In the genomic region with DNA sequence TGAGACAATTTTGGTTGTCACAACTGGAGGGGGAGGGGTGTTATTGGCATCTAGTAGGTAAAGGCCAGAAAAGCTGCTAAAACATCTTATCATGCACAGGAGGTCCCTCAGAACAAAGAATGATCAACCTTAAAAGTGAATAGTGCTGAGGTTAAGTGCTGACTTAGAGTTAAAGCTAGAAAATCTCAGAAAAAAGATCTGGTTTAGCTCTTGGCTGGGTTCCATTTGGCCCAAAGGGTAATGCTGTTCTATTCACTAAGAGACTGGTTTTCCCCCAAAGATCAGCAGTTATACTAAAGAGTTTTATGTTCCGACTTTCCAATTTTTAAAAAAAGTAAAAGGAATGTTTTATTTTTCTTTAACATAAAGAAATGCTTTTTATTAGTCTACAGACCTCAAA, we compare ENCODE assay signal across 1 cellular context.
TF ChIP-seq lines count a peak whose summit lies in the region.

No MANE protein-coding gene starts in this region.

TF ChIP-seq in K562, 482 proteins besides CTCF, POLR2A, EP300 and RAD21 (continued from another document):
- TF ChIP-seq, protein P1, sequence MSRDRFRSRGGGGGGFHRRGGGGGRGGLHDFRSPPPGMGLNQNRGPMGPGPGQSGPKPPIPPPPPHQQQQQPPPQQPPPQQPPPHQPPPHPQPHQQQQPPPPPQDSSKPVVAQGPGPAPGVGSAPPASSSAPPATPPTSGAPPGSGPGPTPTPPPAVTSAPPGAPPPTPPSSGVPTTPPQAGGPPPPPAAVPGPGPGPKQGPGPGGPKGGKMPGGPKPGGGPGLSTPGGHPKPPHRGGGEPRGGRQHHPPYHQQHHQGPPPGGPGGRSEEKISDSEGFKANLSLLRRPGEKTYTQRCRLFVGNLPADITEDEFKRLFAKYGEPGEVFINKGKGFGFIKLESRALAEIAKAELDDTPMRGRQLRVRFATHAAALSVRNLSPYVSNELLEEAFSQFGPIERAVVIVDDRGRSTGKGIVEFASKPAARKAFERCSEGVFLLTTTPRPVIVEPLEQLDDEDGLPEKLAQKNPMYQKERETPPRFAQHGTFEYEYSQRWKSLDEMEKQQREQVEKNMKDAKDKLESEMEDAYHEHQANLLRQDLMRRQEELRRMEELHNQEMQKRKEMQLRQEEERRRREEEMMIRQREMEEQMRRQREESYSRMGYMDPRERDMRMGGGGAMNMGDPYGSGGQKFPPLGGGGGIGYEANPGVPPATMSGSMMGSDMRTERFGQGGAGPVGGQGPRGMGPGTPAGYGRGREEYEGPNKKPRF (IDR thresholded peaks at IDR 0.05; ENCODE audit: low read depth, low read length): no peak
- TF ChIP-seq RBFOX2 (IDR thresholded peaks at IDR 0.05; ENCODE audit: low read depth, low read length): no peak
- no peak for TF ChIP-seq KDM5B (IDR thresholded peaks at IDR 0.05; ENCODE audit: insufficient replicate concordance, low read depth, low read length)
- TF ChIP-seq, protein P2, sequence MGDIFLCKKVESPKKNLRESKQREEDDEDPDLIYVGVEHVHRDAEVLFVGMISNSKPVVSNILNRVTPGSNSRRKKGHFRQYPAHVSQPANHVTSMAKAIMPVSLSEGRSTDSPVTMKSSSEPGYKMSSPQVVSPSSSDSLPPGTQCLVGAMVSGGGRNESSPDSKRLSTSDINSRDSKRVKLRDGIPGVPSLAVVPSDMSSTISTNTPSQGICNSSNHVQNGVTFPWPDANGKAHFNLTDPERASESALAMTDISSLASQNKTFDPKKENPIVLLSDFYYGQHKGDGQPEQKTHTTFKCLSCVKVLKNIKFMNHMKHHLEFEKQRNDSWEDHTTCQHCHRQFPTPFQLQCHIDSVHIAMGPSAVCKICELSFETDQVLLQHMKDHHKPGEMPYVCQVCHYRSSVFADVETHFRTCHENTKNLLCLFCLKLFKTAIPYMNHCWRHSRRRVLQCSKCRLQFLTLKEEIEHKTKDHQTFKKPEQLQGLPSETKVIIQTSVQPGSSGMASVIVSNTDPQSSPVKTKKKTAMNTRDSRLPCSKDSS (IDR thresholded peaks at IDR 0.05; ENCODE audit: low read depth, partially characterized antibody): no peak
- TF ChIP-seq KAT7 (CRISPR knock-in tag; IDR thresholded peaks at IDR 0.05; ENCODE audit: borderline replicate concordance): no peak
- TF ChIP-seq KDM1A (IDR thresholded peaks at IDR 0.05): no peak
- TF ChIP-seq SNRNP70 (optimal IDR thresholded peaks at IDR 0.05; ENCODE audit: low read depth, low read length): no peak
- TF ChIP-seq, protein P3, sequence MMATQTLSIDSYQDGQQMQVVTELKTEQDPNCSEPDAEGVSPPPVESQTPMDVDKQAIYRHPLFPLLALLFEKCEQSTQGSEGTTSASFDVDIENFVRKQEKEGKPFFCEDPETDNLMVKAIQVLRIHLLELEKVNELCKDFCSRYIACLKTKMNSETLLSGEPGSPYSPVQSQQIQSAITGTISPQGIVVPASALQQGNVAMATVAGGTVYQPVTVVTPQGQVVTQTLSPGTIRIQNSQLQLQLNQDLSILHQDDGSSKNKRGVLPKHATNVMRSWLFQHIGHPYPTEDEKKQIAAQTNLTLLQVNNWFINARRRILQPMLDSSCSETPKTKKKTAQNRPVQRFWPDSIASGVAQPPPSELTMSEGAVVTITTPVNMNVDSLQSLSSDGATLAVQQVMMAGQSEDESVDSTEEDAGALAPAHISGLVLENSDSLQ (IDR thresholded peaks at IDR 0.05): no peak
- TF ChIP-seq ETV1 (tag; conservative IDR thresholded peaks at IDR 0.05; ENCODE audit: low read depth): no peak
